In genomic region chr12:121697093-121697698, GRCh38 we compare ENCODE assay signal across 7 cellular contexts. TPM values are rescaled to one million over a fixed set of nuclear protein-coding genes. Genes with fewer than 3 reads are reported as not detected.
DNase-seq lines count a peak whose midpoint lies in the region; ATAC-seq and TF ChIP-seq lines count a peak whose summit lies in the region.

No MANE protein-coding gene starts in this region.

- no peaks in the 10 kb centered on the region for H3K36me3 Mint-ChIP-seq in endodermal cell (ENCODE audit: low read depth)
- H3K36me3 Mint-ChIP-seq in nephron progenitor cell (ENCODE audit: low read depth): no peaks in the 10 kb centered on the region

- H3K27me3 Mint-ChIP-seq in endodermal cell (ENCODE audit: insufficient read depth): peaks cover 9% of the 10 kb centered on the region
- peaks cover 19% of the 10 kb centered on the region for H3K27me3 Mint-ChIP-seq in nephron progenitor cell (ENCODE audit: low read depth, poor library complexity)

- WGBS in endodermal cell (ENCODE audit: insufficient coverage in 1 of 2, insufficient read length in 1 of 2), 2 experiments: 58 to 61% methylated on average over 9 of the region's 9 CpGs

- H3K36me3 ChIP-seq in Panc1 (ENCODE audit: control insufficient read depth, insufficient read depth, low read length) (no peaks in the 10 kb centered on the region), endodermal cell (ENCODE audit: control insufficient read depth, insufficient read depth, low read length) (no peaks in the 10 kb centered on the region)

- no peak overlapping the region for H3K9ac ChIP-seq in endodermal cell (ENCODE audit: extremely low read depth, low read length, poor library complexity, severe bottlenecking)

- POLR2A ChIA-PET in Panc1 (lab: Charles Lee): no interaction called here

- H3K4me1 Mint-ChIP-seq in endodermal cell: no peaks in the 10 kb centered on the region
- H3K4me1 Mint-ChIP-seq in nephron progenitor cell: no peaks in the 10 kb centered on the region

- in situ Hi-C loops in Panc1 (cut with HindIII; ENCODE audit: low pct_unique_long_range_greater_than_20kb, low sequenced_read_pairs): no loop called here

- CTCF ChIA-PET in Panc1 (lab: Charles Lee): interaction anchor here (0.6 kb wide), 1 partner anchor 78 kb away, joined by 10 read pairs; no protein-coding TSS in a partner anchor

- no peak for TF ChIP-seq CTCF in Panc1 (IDR thresholded peaks at IDR 0.05)
- peak; percentile 80 for TF ChIP-seq CTCF in endodermal cell (conservative IDR thresholded peaks at IDR 0.05)
- TF ChIP-seq CTCF in nephron progenitor cell (IDR thresholded peaks at IDR 0.05): peak; percentile 58

- H3K9me3 Mint-ChIP-seq in endodermal cell (no peaks in the 10 kb centered on the region), nephron progenitor cell (no peaks in the 10 kb centered on the region)

- H3K4me1 ChIP-seq in Panc1 (ENCODE audit: control insufficient read depth, insufficient read depth, low read length) (no peaks in the 10 kb centered on the region), endodermal cell (ENCODE audit: control insufficient read depth, insufficient read depth, low read length) (no peaks in the 10 kb centered on the region)

- no peak overlapping the region for H3K27ac ChIP-seq in Panc1 (ENCODE audit: low read length)
- H3K27ac ChIP-seq in endodermal cell (ENCODE audit: low read depth, low read length): no peak overlapping the region

- no peak overlapping the region for H3K27ac Mint-ChIP-seq in endodermal cell
- no peak overlapping the region for H3K27ac Mint-ChIP-seq in nephron progenitor cell

- no peaks in the 10 kb centered on the region for H3K27me3 ChIP-seq in Panc1 (ENCODE audit: control insufficient read depth, insufficient read depth, low read length)
- no peaks in the 10 kb centered on the region for H3K27me3 ChIP-seq in endodermal cell (ENCODE audit: control insufficient read depth, insufficient read depth, low read length, poor library complexity, severe bottlenecking)

- H3K4me3 ChIP-seq in Panc1 (ENCODE audit: low read depth in 2 of 2, low read length in 2 of 2) (no peak overlapping the region), endodermal cell (ENCODE audit: low read length) (no peak overlapping the region)

- intact Hi-C loops in Panc1 (cut with micrococcal nuclease; ENCODE audit: unreplicated experiment): loop anchor here (5.0 kb wide), 1 partner anchor 95 kb away; the partner anchor contains the start of gene RHOF

- no TSS peak for BruUV-seq in Panc1 (replicated peaks; lab: Mats Ljungman, UMichigan)

- ATAC-seq in Panc1 (peak; percentile 46), GM19328 (IDR thresholded peaks at IDR 0.05; ENCODE audit: unreplicated experiment) (no peak), GM21717 (IDR thresholded peaks at IDR 0.05; ENCODE audit: unreplicated experiment) (no peak)

- H3K9me3 ChIP-seq in Panc1 (ENCODE audit: control insufficient read depth, insufficient read depth, low read depth, low read length) (no peaks in the 10 kb centered on the region), endodermal cell (ENCODE audit: control insufficient read depth, low read length) (no peaks in the 10 kb centered on the region)

- DNase-seq in EH (ENCODE audit: low read depth) (peak; percentile 51), Kasumi-1 (lab: John Stamatoyannopoulos, UW) (peak; percentile 43 to 63), Panc1 (ENCODE audit: low read depth, low spot score) (no peak), endodermal cell (peak; percentile 42), nephron progenitor cell (no peak)

- H3K4me3 Mint-ChIP-seq in endodermal cell (no peak overlapping the region), nephron progenitor cell (no peak overlapping the region)

RNA-seq across cellular contexts. Expression of gene TMEM120B, which starts 15.4 kb away (rescaled TPM):
- total RNA-seq in Panc1 (2021; ENCODE audit: unreplicated experiment): 22.3 TPM
- 15.1 TPM for polyA plus RNA-seq in Panc1 (2012; ENCODE audit: insufficient read length)
- 10 to 100 TPM; 21.8 to 25.3 TPM for total RNA-seq in endodermal cell
- 11.6 TPM for polyA plus RNA-seq in endodermal cell (2013, experiment 1 of 2)
- 8.8 TPM for polyA plus RNA-seq in endodermal cell (2013, experiment 2 of 2)

RNA-seq across cellular contexts. Expression of gene MORN3, which starts 27.7 kb away (rescaled TPM):
- total RNA-seq in Panc1 (2021; ENCODE audit: unreplicated experiment) (0.72 TPM), endodermal cell (1 to 10 TPM; 1.4 to 1.6 TPM)
- polyA plus RNA-seq in Panc1 (2012; ENCODE audit: insufficient read length): 1.7 TPM
- 0.96 TPM for polyA plus RNA-seq in endodermal cell (2013, experiment 1 of 2)
- polyA plus RNA-seq in endodermal cell (2013, experiment 2 of 2): 0.79 TPM

Comparison
In these comparisons a context has a peak if more than half of its experiments do, and no peak if none do; other contexts are left out.
1. DNase-seq: peak in EH (single experiment), Kasumi-1 (2 of 2) and endodermal cell (single experiment); none in Panc1 (single experiment) and nephron progenitor cell (single experiment).